Comparison of ENCODE assay signal across 8 cellular contexts in the genomic region with DNA sequence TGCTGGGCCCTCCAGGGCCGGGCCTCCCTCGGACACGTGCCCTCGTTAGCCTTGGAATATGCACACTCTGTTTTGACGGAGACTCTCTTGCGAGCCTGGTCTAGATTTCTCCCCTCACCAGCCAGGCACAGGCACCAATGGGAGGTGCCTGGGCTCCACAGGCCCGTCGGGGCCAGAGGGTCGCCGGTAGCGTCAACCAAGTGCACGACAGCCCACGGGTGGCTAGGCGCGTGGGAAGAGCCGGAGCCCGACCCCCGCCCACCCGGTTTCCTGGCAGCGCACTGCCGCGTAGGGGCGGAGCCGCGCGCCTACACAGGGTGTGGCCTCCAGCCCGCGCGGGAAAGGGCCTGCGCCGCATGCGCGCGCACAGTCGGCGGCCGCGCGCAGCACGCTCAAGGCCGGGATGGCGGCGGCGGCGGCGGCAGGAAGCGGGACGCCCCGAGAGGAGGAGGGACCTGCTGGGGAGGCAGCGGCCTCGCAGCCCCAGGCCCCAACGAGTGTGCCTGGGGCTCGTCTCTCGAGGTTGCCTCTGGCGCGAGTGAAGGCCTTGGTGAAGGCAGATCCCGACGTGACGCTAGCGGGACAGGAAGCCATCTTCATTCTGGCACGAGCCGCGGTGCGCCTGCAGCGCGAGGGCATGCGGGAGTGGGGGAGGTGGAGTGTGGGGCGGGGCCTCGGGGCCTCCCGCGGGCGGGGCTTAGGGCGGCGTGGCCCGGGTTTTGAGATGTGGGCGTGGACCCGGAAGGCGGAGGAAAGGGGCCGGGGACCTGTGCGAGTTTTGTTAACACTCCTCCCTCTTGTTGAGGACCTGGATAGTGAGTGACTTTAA. TPM values are rescaled to one million over a fixed set of nuclear protein-coding genes. Genes with fewer than 3 reads are reported as not detected.
DNase-seq lines count a peak whose midpoint lies in the region; ATAC-seq lines count a peak whose summit lies in the region.

A gene with protein sequence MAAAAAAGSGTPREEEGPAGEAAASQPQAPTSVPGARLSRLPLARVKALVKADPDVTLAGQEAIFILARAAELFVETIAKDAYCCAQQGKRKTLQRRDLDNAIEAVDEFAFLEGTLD (plus strand): TSS at position 367 of the 829 bp plus-strand sequence. CDS start 37 bp downstream, at position 404.

- peak; percentile 79 for ATAC-seq in GM19468 (IDR thresholded peaks at IDR 0.05; ENCODE audit: extremely low read depth, unreplicated experiment)

- peak; percentile 77 for DNase-seq in CMK (ENCODE audit: low read depth)
- DNase-seq in HS-27A (ENCODE audit: low read depth): peak; percentile 87
- peak; percentile 92 for DNase-seq in NK-92 treated with Interleukin-12 subunit alpha and Interleukin-12 subunit beta, amount 100 ng/mL, for 24 hours (lab: John Stamatoyannopoulos, UW)
- DNase-seq in activated CD8-positive, alpha-beta memory T cell treated with anti-CD3 and anti-CD28 coated beads for 24 hours: peak; percentile 98
- peak; percentile 83 for DNase-seq in effector CD8-positive, alpha-beta T cell (lab: John Stamatoyannopoulos, UW)
- DNase-seq in lung microvascular endothelial cell (ENCODE audit: low read depth in 2 of 2): peak; percentile 83 to 91
- peak; percentile 93 to 95 (median 94) for DNase-seq in stimulated activated CD4-positive, alpha-beta T cell treated with anti-CD3 and anti-CD28 coated beads, TNF-alpha, amount 100 ng/mL, for 4 hours (ENCODE audit: low read depth in 3 of 3)

RNA-seq across cellular contexts. Expression of the gene that starts here (rescaled TPM):
- total RNA-seq in lung microvascular endothelial cell: 20.0 and 30.0 TPM in 2 replicates

Comparison
In these comparisons a context has a peak if more than half of its experiments do, and no peak if none do; other contexts are left out.
1. Peak in every context shown above with its lines: DNase-seq and ATAC-seq.